ENCODE assay signal across 11 cellular contexts in genomic region chr17:4534515-4534914, GRCh38. TPM values are rescaled to one million over a fixed set of nuclear protein-coding genes. Genes with fewer than 3 reads are reported as not detected.
A peak's percentile ranks its signal among the peaks of the same experiment; 100 is the strongest.
DNase-seq lines count a peak whose midpoint lies in the region; ATAC-seq and TF ChIP-seq lines count a peak whose summit lies in the region.
"Had no signal": no experiment of that assay in that cellular context is flagged by ENCODE, and none has a peak within 500 bp of the region (broad histone marks: within the 10 kb centered on the region; RNA-seq: fewer than 3 reads in every experiment).

No MANE protein-coding gene starts in this region.

- no peak overlapping the region for H3K27ac ChIP-seq in PC-3 (ENCODE audit: low read length)
- peak overlapping the region; percentile 51 to 72 (median 61) for H3K27ac ChIP-seq in sigmoid colon

- no peak overlapping the region for H2AFZ ChIP-seq in PC-3 (ENCODE audit: low read length)

- no peaks in the 10 kb centered on the region; the same call in 1 of the 2 replicates for H4K20me1 ChIP-seq in PC-3 (ENCODE audit: low read length)

- no peak overlapping the region for H3K9ac ChIP-seq in PC-3 (ENCODE audit: low read length)

- no TSS peak for BruUV-seq in PC-3 (replicated peaks; lab: Mats Ljungman, UMichigan)

- H3K36me3 ChIP-seq in PC-3 (ENCODE audit: low read depth, low read length) (no peaks in the 10 kb centered on the region), sigmoid colon (peaks cover 0 to 12% (median 4%) of the 10 kb centered on the region in 4 donors)

- TF ChIP-seq POLR2A in sigmoid colon (IDR thresholded peaks at IDR 0.05), result no peak

- H3K27me3 ChIP-seq in PC-3 (ENCODE audit: low read length) (no peaks in the 10 kb centered on the region), sigmoid colon (peaks cover 0 to 21% (median 6%) of the 10 kb centered on the region in 3 donors)

- no peaks in the 10 kb centered on the region for H3K9me2 ChIP-seq in PC-3 (replicated peaks; ENCODE audit: low read length)

- H3K79me2 ChIP-seq in PC-3 (ENCODE audit: low read length), result no peaks in the 10 kb centered on the region

- ATAC-seq in PC-3 (peak; percentile 27), esophagus mucosa (peak; percentile 12)

- no peak for TF ChIP-seq EP300 in sigmoid colon (IDR thresholded peaks at IDR 0.05)

- no peaks in the 10 kb centered on the region for H3F3A ChIP-seq in PC-3 (ENCODE audit: low read length, unreplicated experiment)

- POLR2A ChIA-PET in PC-3 (lab: Charles Lee; ENCODE audit: unreplicated experiment), result no interaction called here

- H3K4me3 ChIP-seq in PC-3 (ENCODE audit: low read length) (no peak overlapping the region), sigmoid colon (no peak overlapping the region)

- H3K9me3 ChIP-seq in PC-3 (ENCODE audit: low read length), result no peaks in the 10 kb centered on the region
- H3K9me3 ChIP-seq in sigmoid colon, result no peaks in the 10 kb centered on the region

- 0 out of 2 replicates have a peak overlapping the region, but pooled peaks have one; percentile 21 for H3K4me2 ChIP-seq in PC-3 (ENCODE audit: low read length)

- 24 to 70% methylated on average over 17 of the region's 17 CpGs for WGBS in sigmoid colon, 2 donors

- CTCF ChIA-PET in PC-3 (lab: Charles Lee), result no interaction called here

- intact Hi-C loops in PC-3 (cut with micrococcal nuclease) (loop anchor here (10.0 kb wide), 1 partner anchor 110 kb away; no protein-coding TSS in a partner anchor), sigmoid colon (cut with DNase I) (no loop called here)

- DNase-seq in PC-3 (no peak), sigmoid colon (no peak), KG1 (lab: John Stamatoyannopoulos, UW) (no peak), hepatic stellate cell (ENCODE audit: low spot score) (no peak), NCI-H510A (lab: John Stamatoyannopoulos, UW) (no peak)
- DNase-seq: CD4-positive, CD25-positive, alpha-beta regulatory T cell; H9; NCI-H1930; stimulated activated naive CD4-positive, alpha-beta T cell treated with Interleukin-2 at 50 U/mL for 16 hours had no signal

- no peak for TF ChIP-seq CTCF in PC-3 (conservative IDR thresholded peaks at IDR 0.05; ENCODE audit: low read depth, low read length)
- TF ChIP-seq CTCF in sigmoid colon (IDR thresholded peaks at IDR 0.05), result no peak

- peaks cover 8% of the 10 kb centered on the region; the same call in 1 of the 2 replicates for H3K4me1 ChIP-seq in PC-3 (ENCODE audit: insufficient read depth, low read length)
- peaks cover 0 to 37% (median 22%) of the 10 kb centered on the region in 4 donors for H3K4me1 ChIP-seq in sigmoid colon

RNA-seq across cellular contexts. Expression of gene MYBBP1A, which starts 20.7 kb away (rescaled TPM):
- 155 and 171 TPM in 2 replicates for total RNA-seq in PC-3 (2014; rRNA removed)
- 42.9 TPM for total RNA-seq in esophagus mucosa
- 10 to 100 TPM; 23.2 to 32.4 (median 27.4) TPM for total RNA-seq in sigmoid colon
- 10 to 100 TPM in 1 of 3 donors, 1 to 10 TPM in 2; 6.6 to 44.5 (median 7.4) TPM for polyA plus RNA-seq in sigmoid colon

RNA-seq across cellular contexts. Expression of gene GGT6, which starts 25.9 kb away (rescaled TPM):
- total RNA-seq in PC-3 (2014; rRNA removed), result not detected in 2 replicates
- total RNA-seq in esophagus mucosa, result 41.6 TPM
- 1 to 10 TPM in 1 of 4 donors, under 1 TPM in 1, not detected in 2; 0.71 to 3.0 TPM for total RNA-seq in sigmoid colon
- 10 to 100 TPM; 22.2 to 94.4 (median 28.4) TPM for polyA plus RNA-seq in sigmoid colon
- total RNA-seq: CD4-positive, CD25-positive, alpha-beta regulatory T cell had no signal
- polyA plus RNA-seq: CD4-positive, CD25-positive, alpha-beta regulatory T cell; neural cell had no signal

RNA-seq across cellular contexts. Expression of gene SPNS2, which starts 35.8 kb away (rescaled TPM):
- total RNA-seq in PC-3 (2014; rRNA removed) (2.6 and 7.9 TPM in 2 replicates), esophagus mucosa (33.9 TPM), sigmoid colon (10 to 100 TPM in 1 of 4 donors, 1 to 10 TPM in 3; 5.3 to 10.8 (median 8.3) TPM)
- 10 to 100 TPM in 2 of 3 donors, 1 to 10 TPM in 1; 6.6 to 40.5 (median 12.0) TPM for polyA plus RNA-seq in sigmoid colon
- polyA plus RNA-seq: CD4-positive, CD25-positive, alpha-beta regulatory T cell had no signal

RNA-seq across cellular contexts. Expression of gene SMTNL2, which starts 49.8 kb away (rescaled TPM):
- total RNA-seq in PC-3 (2014; rRNA removed) (not detected in 2 replicates), esophagus mucosa (0.56 TPM), sigmoid colon (1 to 10 TPM in 3 of 4 donors, under 1 TPM in 1; 0.33 to 1.9 (median 1.6) TPM)
- polyA plus RNA-seq in sigmoid colon, result under 1 TPM in 2 of 3 donors, not detected in 1; 0.45 to 0.60 TPM
- total RNA-seq: CD4-positive, CD25-positive, alpha-beta regulatory T cell had no signal
- polyA plus RNA-seq: CD4-positive, CD25-positive, alpha-beta regulatory T cell had no signal

Comparison
In these comparisons a context has a peak if more than half of its experiments do, and no peak if none do; other contexts are left out.
1. RNA of gene GGT6, which starts 25.9 kb away (total RNA-seq): 41.6 TPM in esophagus mucosa (single experiment); 0.71 to 3.0 TPM in sigmoid colon and not detected in PC-3; every median in the first group is over 10 times any median in the second.